In the genomic region with DNA sequence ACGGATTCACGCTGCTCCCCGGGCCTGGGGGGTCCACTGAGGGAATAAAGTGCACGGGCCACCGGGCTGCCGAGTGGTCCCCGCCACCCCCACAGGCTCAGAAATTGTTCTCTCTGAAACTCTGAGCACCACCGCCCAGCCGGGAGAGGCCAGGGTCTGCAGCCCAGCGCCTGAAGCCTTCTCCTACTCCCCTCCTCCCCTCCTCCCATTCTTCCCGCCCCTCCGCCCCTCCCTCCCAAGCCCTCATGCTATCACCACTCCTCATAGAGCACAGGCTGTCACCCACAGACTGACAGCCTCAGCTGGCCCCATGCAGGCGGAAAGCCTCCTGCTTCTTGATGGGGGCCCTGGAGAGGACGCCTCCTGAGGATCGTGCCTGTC, we compare ENCODE assay signal across 9 cellular contexts. TPM values are rescaled to one million over a fixed set of nuclear protein-coding genes. Genes with fewer than 3 reads are reported as not detected.
A peak's percentile ranks its signal among the peaks of the same experiment; 100 is the strongest.
DNase-seq lines count a peak whose midpoint lies in the region; ATAC-seq, FAIRE-seq and TF ChIP-seq lines count a peak whose summit lies in the region.
"Had no signal": no experiment of that assay in that cellular context is flagged by ENCODE, and none has a peak within 500 bp of the region (broad histone marks: within the 10 kb centered on the region; RNA-seq: fewer than 3 reads in every experiment).

No MANE protein-coding gene starts in this region.

- H3K9me3 Mint-ChIP-seq in CD4-positive, CD25-positive, alpha-beta regulatory T cell = peaks cover 0 to 2% (median 0%) of the 10 kb centered on the region in 7 donors
- H3K9me3 Mint-ChIP-seq in naive thymus-derived CD4-positive, alpha-beta T cell = peaks cover 0 to 3% (median 0%) of the 10 kb centered on the region in 11 donors

- peak overlapping the region; percentile 47 to 88 (median 67) for H3K4me3 Mint-ChIP-seq in CD4-positive, CD25-positive, alpha-beta regulatory T cell
- H3K4me3 Mint-ChIP-seq in naive thymus-derived CD4-positive, alpha-beta T cell = peak overlapping the region; percentile 24 to 86 (median 72)

- TF ChIP-seq CTCF in choroid plexus epithelial cell (conservative IDR thresholded peaks at IDR 0.05; ENCODE audit: low read depth, low read length) = no peak
- TF ChIP-seq CTCF in D721Med (IDR thresholded peaks at IDR 0.05; ENCODE audit: insufficient read depth, missing control alignments) = no peak

- H3K4me3 ChIP-seq in CD4-positive, CD25-positive, alpha-beta regulatory T cell (ENCODE audit: low read depth, low read length) = no peak overlapping the region
- peak overlapping the region; percentile 59 for H3K4me3 ChIP-seq in choroid plexus epithelial cell (ENCODE audit: low read depth, low read length)
- no peak overlapping the region for H3K4me3 ChIP-seq in naive thymus-derived CD4-positive, alpha-beta T cell (ENCODE audit: low read length)

- peaks cover 0 to 8% (median 3%) of the 10 kb centered on the region in 4 donors for H3K4me1 Mint-ChIP-seq in CD4-positive, CD25-positive, alpha-beta regulatory T cell
- peaks cover 0 to 8% (median 1%) of the 10 kb centered on the region in 7 donors for H3K4me1 Mint-ChIP-seq in naive thymus-derived CD4-positive, alpha-beta T cell

- H3K36me3 Mint-ChIP-seq in CD4-positive, CD25-positive, alpha-beta regulatory T cell = peaks cover 5% of the 10 kb centered on the region
- H3K36me3 Mint-ChIP-seq in naive thymus-derived CD4-positive, alpha-beta T cell = no peaks in the 10 kb centered on the region

- no peaks in the 10 kb centered on the region for H3K27me3 ChIP-seq in CD4-positive, CD25-positive, alpha-beta regulatory T cell (ENCODE audit: control insufficient read depth, insufficient read depth, low read length)
- no peaks in the 10 kb centered on the region for H3K27me3 ChIP-seq in naive thymus-derived CD4-positive, alpha-beta T cell (ENCODE audit: control insufficient read depth in 2 of 2, insufficient read depth in 2 of 2, low read length in 2 of 2)

- H3K27ac Mint-ChIP-seq in CD4-positive, CD25-positive, alpha-beta regulatory T cell = no peak overlapping the region
- peak overlapping the region in 1 of 9 donors; percentile 49 for H3K27ac Mint-ChIP-seq in naive thymus-derived CD4-positive, alpha-beta T cell

- ATAC-seq in CD4-positive, CD25-positive, alpha-beta regulatory T cell (ENCODE audit: low read depth in 2 of 2) = no peak
- no peak for ATAC-seq in naive thymus-derived CD4-positive, alpha-beta T cell

- no peak overlapping the region for H3K27ac ChIP-seq in CD4-positive, CD25-positive, alpha-beta regulatory T cell (ENCODE audit: insufficient read depth, low read length, poor library complexity, severe bottlenecking)
- H3K27ac ChIP-seq in naive thymus-derived CD4-positive, alpha-beta T cell (ENCODE audit: low read depth, low read length) = no peak overlapping the region

- H3K27me3 Mint-ChIP-seq in CD4-positive, CD25-positive, alpha-beta regulatory T cell = peaks cover 23% of the 10 kb centered on the region
- H3K27me3 Mint-ChIP-seq in naive thymus-derived CD4-positive, alpha-beta T cell = peaks cover 0 to 26% (median 3%) of the 10 kb centered on the region in 5 donors

- no peaks in the 10 kb centered on the region for H3K36me3 ChIP-seq in CD4-positive, CD25-positive, alpha-beta regulatory T cell (ENCODE audit: control insufficient read depth, insufficient read depth, low read length)
- H3K36me3 ChIP-seq in naive thymus-derived CD4-positive, alpha-beta T cell (ENCODE audit: control insufficient read depth in 2 of 3, insufficient read depth in 3 of 3, low read length in 3 of 3) = no peaks in the 10 kb centered on the region

- H3K9me3 ChIP-seq in CD4-positive, CD25-positive, alpha-beta regulatory T cell (ENCODE audit: control insufficient read depth in 2 of 2, low read length in 2 of 2) = no peaks in the 10 kb centered on the region
- H3K9me3 ChIP-seq in naive thymus-derived CD4-positive, alpha-beta T cell (ENCODE audit: control insufficient read depth in 2 of 3, low read length in 3 of 3) = no peaks in the 10 kb centered on the region

- intact Hi-C loops in naive thymus-derived CD4-positive, alpha-beta T cell (cut with micrococcal nuclease) = no loop called here

- FAIRE-seq in D721Med (lab: Jason Lieb, UNC) = no peak

- DNase-seq in CD4-positive, CD25-positive, alpha-beta regulatory T cell = no peak
- peak; percentile 30 for DNase-seq in NCI-H1105 treated with DMSO at 0.1 percent for 48 hours (lab: John Stamatoyannopoulos, UW)
- no peak for DNase-seq in choroid plexus epithelial cell (ENCODE audit: low read depth)
- no peak for DNase-seq in naive thymus-derived CD4-positive, alpha-beta T cell
- DNase-seq in kidney glomerular epithelial cell (lab: John Stamatoyannopoulos, UW) = no peak
- no peak for DNase-seq in D721Med (ENCODE audit: insufficient read length, low spot score)
- no peak for DNase-seq in cerebellar cortex (ENCODE audit: low spot score)
- DNase-seq in C1 segment of cervical spinal cord (lab: John Stamatoyannopoulos, UW) = no peak
- DNase-seq: NCI-H1048 had no signal

- POLR2A ChIA-PET in naive thymus-derived CD4-positive, alpha-beta T cell (lab: Charles Lee) = no interaction called here

- CTCF ChIA-PET in naive thymus-derived CD4-positive, alpha-beta T cell (lab: Charles Lee) = no interaction called here

- peaks cover 16% of the 10 kb centered on the region for H3K4me1 ChIP-seq in CD4-positive, CD25-positive, alpha-beta regulatory T cell (ENCODE audit: control insufficient read depth, insufficient read depth, low read length, poor library complexity, severe bottlenecking)
- peaks cover 0 to 5% of the 10 kb centered on the region in 2 donors for H3K4me1 ChIP-seq in naive thymus-derived CD4-positive, alpha-beta T cell (ENCODE audit: control insufficient read depth in 2 of 2, insufficient read depth in 2 of 2, low read length in 2 of 2)

RNA-seq across cellular contexts. Expression of a gene that starts 0.7 kb away (rescaled TPM):
- 0.15 TPM for total RNA-seq in CD4-positive, CD25-positive, alpha-beta regulatory T cell
- polyA plus RNA-seq in CD4-positive, CD25-positive, alpha-beta regulatory T cell = not detected
- 1 to 10 TPM in 2 of 5 experiments, under 1 TPM in 3; 0.27 to 2.9 (median 0.59) TPM for total RNA-seq in naive thymus-derived CD4-positive, alpha-beta T cell
- not detected for polyA plus RNA-seq in naive thymus-derived CD4-positive, alpha-beta T cell

RNA-seq across cellular contexts. Expression of a gene that starts 17.6 kb away (rescaled TPM):
- not detected for total RNA-seq in CD4-positive, CD25-positive, alpha-beta regulatory T cell
- polyA plus RNA-seq in CD4-positive, CD25-positive, alpha-beta regulatory T cell = not detected
- total RNA-seq in naive thymus-derived CD4-positive, alpha-beta T cell = not detected
- polyA plus RNA-seq in naive thymus-derived CD4-positive, alpha-beta T cell = not detected

RNA-seq across cellular contexts. Expression of a gene that starts 25.8 kb away (rescaled TPM):
- 9.1 TPM for total RNA-seq in CD4-positive, CD25-positive, alpha-beta regulatory T cell
- polyA plus RNA-seq in CD4-positive, CD25-positive, alpha-beta regulatory T cell = 10 to 100 TPM; 18.2 to 22.3 (median 19.7) TPM
- total RNA-seq in naive thymus-derived CD4-positive, alpha-beta T cell = 10 to 100 TPM in 3 of 5 experiments, 1 to 10 TPM in 2; 4.6 to 46.1 (median 16.3) TPM
- 10 to 100 TPM; 12.9 to 14.3 TPM for polyA plus RNA-seq in naive thymus-derived CD4-positive, alpha-beta T cell

RNA-seq across cellular contexts. Expression of a gene that starts 55.7 kb away (rescaled TPM):
- 8.4 TPM for total RNA-seq in CD4-positive, CD25-positive, alpha-beta regulatory T cell
- under 1 TPM; 0.08 to 0.52 (median 0.40) TPM for polyA plus RNA-seq in CD4-positive, CD25-positive, alpha-beta regulatory T cell
- total RNA-seq in naive thymus-derived CD4-positive, alpha-beta T cell = 10 to 100 TPM in 1 of 5 experiments, 1 to 10 TPM in 2, under 1 TPM in 2; 0.81 to 83.6 (median 3.1) TPM
- polyA plus RNA-seq in naive thymus-derived CD4-positive, alpha-beta T cell = under 1 TPM; 0.09 to 0.17 TPM
